In genomic region chr2:10267551-10268465, GRCh38 we compare ENCODE assay signal across 13 cellular contexts. TPM values are rescaled to one million over a fixed set of nuclear protein-coding genes. Genes with fewer than 3 reads are reported as not detected.
DNase-seq lines count a peak whose midpoint lies in the region; ATAC-seq and TF ChIP-seq lines count a peak whose summit lies in the region.
"Had no signal": no experiment of that assay in that cellular context is flagged by ENCODE, and none has a peak within 500 bp of the region (broad histone marks: within the 10 kb centered on the region; RNA-seq: fewer than 3 reads in every experiment).

No MANE protein-coding gene starts in this region.

- no peaks in the 10 kb centered on the region for H3K36me3 ChIP-seq in testis (ENCODE audit: low read depth, missing control alignments)
- H3K36me3 ChIP-seq: MG63 had no signal

- no peak overlapping the region for H3K27ac ChIP-seq in testis
- H3K27ac ChIP-seq: 22Rv1 had no signal

- H3K4me3 ChIP-seq in testis: no peak overlapping the region
- H3K4me3 ChIP-seq: MG63 had no signal

- TF ChIP-seq POLR2A in testis (IDR thresholded peaks at IDR 0.05): no peak

- no peak for ATAC-seq in left lobe of liver
- ATAC-seq: activated naive CD4-positive, alpha-beta T cell treated with anti-CD3 and anti-CD28 coated beads, Interleukin-2, amount 50 U/mL, for 72 hours; naive thymus-derived CD4-positive, alpha-beta T cell had no signal

- H3K27me3 ChIP-seq in testis: no peaks in the 10 kb centered on the region
- H3K27me3 ChIP-seq: MG63 had no signal

- peak; percentile 50 for DNase-seq in DMS 273 (lab: John Stamatoyannopoulos, UW; ENCODE audit: unreplicated experiment)
- DNase-seq in DMS 273 treated with DMSO at 0.1 percent for 48 hours (lab: John Stamatoyannopoulos, UW): no peak
- DNase-seq in cerebellar cortex (ENCODE audit: low spot score): peak; percentile 16
- DNase-seq in left lobe of liver (ENCODE audit: low spot score): peak; percentile 43
- peak; percentile 40 for DNase-seq in testis
- no peak for DNase-seq in NOMO-1 treated with dmso at 0.1 percent for 144 hours (lab: John Stamatoyannopoulos, UW; ENCODE audit: unreplicated experiment)
- no peak for DNase-seq in COLO829 (ENCODE audit: low spot score)
- DNase-seq in activated naive CD4-positive, alpha-beta T cell treated with anti-CD3 and anti-CD28 coated beads, Interleukin-2, amount 10 ng/mL, durations not matched to agents 7 days and 5 days: no peak
- DNase-seq: cerebellar nuclear complex; MG63; naive thymus-derived CD4-positive, alpha-beta T cell had no signal

- H3K9me3 ChIP-seq in testis: no peaks in the 10 kb centered on the region
- H3K9me3 ChIP-seq: MG63 had no signal

- TF ChIP-seq CTCF in testis (IDR thresholded peaks at IDR 0.05): no peak

- CTCF ChIA-PET in activated naive CD4-positive, alpha-beta T cell treated with anti-CD3 and anti-CD28 coated beads, Interleukin-2, amount 10 ng/mL, durations not matched to agents 7 days and 5 days (lab: Charles Lee): interaction anchor here (0.8 to 3.8 kb wide), 2 partner anchors 141 to 143 kb away, joined by 3 to 38 read pairs; no protein-coding TSS in a partner anchor

- 81 to 86% methylated on average over 28 to 34 of the region's 34 CpGs for WGBS in testis, 2 donors

- H3K4me3 Mint-ChIP-seq in activated naive CD4-positive, alpha-beta T cell treated with anti-CD3 and anti-CD28 coated beads, Interleukin-2, amount 10 ng/mL, durations not matched to agents 7 days and 5 days: no peak overlapping the region
- H3K4me3 Mint-ChIP-seq: naive thymus-derived CD4-positive, alpha-beta T cell had no signal

- H3K9me3 Mint-ChIP-seq in activated naive CD4-positive, alpha-beta T cell treated with anti-CD3 and anti-CD28 coated beads, Interleukin-2, amount 10 ng/mL, durations not matched to agents 7 days and 5 days: no peaks in the 10 kb centered on the region
- H3K9me3 Mint-ChIP-seq: activated naive CD4-positive, alpha-beta T cell treated with anti-CD3 and anti-CD28 coated beads, Interleukin-2, amount 50 U/mL, for 72 hours had no signal

- H3K36me3 Mint-ChIP-seq in activated naive CD4-positive, alpha-beta T cell treated with anti-CD3 and anti-CD28 coated beads, Interleukin-2, amount 10 ng/mL, durations not matched to agents 7 days and 5 days: no peaks in the 10 kb centered on the region
- H3K36me3 Mint-ChIP-seq: activated naive CD4-positive, alpha-beta T cell treated with anti-CD3 and anti-CD28 coated beads, Interleukin-2, amount 50 U/mL, for 72 hours; naive thymus-derived CD4-positive, alpha-beta T cell had no signal

- intact Hi-C loops in testis (cut with DNase I; ENCODE audit: low total_unique reads): no loop called here

- peaks cover 7% of the 10 kb centered on the region for H3K4me1 Mint-ChIP-seq in activated naive CD4-positive, alpha-beta T cell treated with anti-CD3 and anti-CD28 coated beads, Interleukin-2, amount 10 ng/mL, durations not matched to agents 7 days and 5 days

- H3K4me1 ChIP-seq in testis: no peaks in the 10 kb centered on the region

- peaks cover 38% of the 10 kb centered on the region for H3K27me3 Mint-ChIP-seq in activated naive CD4-positive, alpha-beta T cell treated with anti-CD3 and anti-CD28 coated beads, Interleukin-2, amount 10 ng/mL, durations not matched to agents 7 days and 5 days
- H3K27me3 Mint-ChIP-seq: naive thymus-derived CD4-positive, alpha-beta T cell had no signal

- no peak overlapping the region for H3K27ac Mint-ChIP-seq in activated naive CD4-positive, alpha-beta T cell treated with anti-CD3 and anti-CD28 coated beads, Interleukin-2, amount 10 ng/mL, durations not matched to agents 7 days and 5 days
- H3K27ac Mint-ChIP-seq: activated naive CD4-positive, alpha-beta T cell treated with anti-CD3 and anti-CD28 coated beads, Interleukin-2, amount 50 U/mL, for 72 hours had no signal

RNA-seq across cellular contexts. Expression of gene HPCAL1, which starts 34.9 kb away (rescaled TPM):
- total RNA-seq in left lobe of liver (27.5 TPM), testis (100 to 1,000 TPM; 215 to 263 TPM)
- 99.5 TPM for polyA plus RNA-seq in testis (ENCODE audit: insufficient read depth, low read depth, low replicate concordance)

Comparison
In these comparisons a context has a peak if more than half of its experiments do, and no peak if none do; other contexts are left out.
1. DNase-seq: peak in DMS 273 (single experiment), cerebellar cortex (single experiment), left lobe of liver (single experiment) and testis (single experiment); none in DMS 273 treated with DMSO at 0.1 percent for 48 hours (single experiment), NOMO-1 treated with dmso at 0.1 percent for 144 hours (single experiment), COLO829 (single experiment) and activated naive CD4-positive, alpha-beta T cell treated with anti-CD3 and anti-CD28 coated beads, Interleukin-2, amount 10 ng/mL, durations not matched to agents 7 days and 5 days (single experiment).